Comparison of ENCODE assay signal across 14 cellular contexts in genomic region chr12:87943666-87944065, GRCh38.
"Had no signal": no experiment of that assay in that cellular context is flagged by ENCODE, and none has a peak within 500 bp of the region (broad histone marks: within the 10 kb centered on the region; RNA-seq: fewer than 3 reads in every experiment).

No MANE protein-coding gene starts in this region.

- DNase-seq: effector memory CD4-positive, alpha-beta T cell; gastrocnemius medialis; heart right ventricle; hypothalamus; kidney glomerular epithelial cell; mammary epithelial cell; naive thymus-derived CD4-positive, alpha-beta T cell; nephron progenitor cell; stimulated activated CD4-positive, alpha-beta T cell treated with anti-CD3 and anti-CD28 coated beads, Interleukin-2, amount 100 ng/mL, for 24 hours; stimulated activated CD4-positive, alpha-beta T cell treated with anti-CD3 and anti-CD28 coated beads, Interleukin-4, amount 100 ng/mL, for 4 hours; stimulated activated naive B cell treated with anti-CD40 and anti-IgM and Interleukin-4, amounts not matched to agents 10 μg/mL and 1 μg/mL and 100 μg/mL, for 72 hours; stimulated activated naive CD8-positive, alpha-beta T cell treated with anti-CD3 and anti-CD28 coated beads, Interleukin-15, amount 100 ng/mL, for 72 hours; testis; upper lobe of right lung had no signal
